8 cellular contexts compared by ENCODE assay signal in genomic region chr1:23578311-23578996, GRCh38. TPM values are rescaled to one million over a fixed set of nuclear protein-coding genes. Genes with fewer than 3 reads are reported as not detected.
DNase-seq lines count a peak whose midpoint lies in the region; ATAC-seq, FAIRE-seq and TF ChIP-seq lines count a peak whose summit lies in the region.
"Had no signal": no experiment of that assay in that cellular context is flagged by ENCODE, and none has a peak within 500 bp of the region (broad histone marks: within the 10 kb centered on the region; RNA-seq: fewer than 3 reads in every experiment).

No MANE protein-coding gene starts in this region.

- H3K4me2 ChIP-seq in SU-DHL-6 (ENCODE audit: low read depth, low read length, poor library complexity, severe bottlenecking), result peak overlapping the region; percentile 55

- H3K27ac Mint-ChIP-seq in stimulated activated memory B cell treated with anti-CD40 and anti-IgM and Interleukin-4, amounts not matched to agents 10 μg/mL and 1 μg/mL and 100 μg/mL, for 72 hours, result peak overlapping the region; percentile 90

- H3K4me3 ChIP-seq in SU-DHL-6 (ENCODE audit: insufficient read depth, low read length, poor library complexity, severe bottlenecking) (no peak overlapping the region), right cardiac atrium (ENCODE audit: low read length) (no peak overlapping the region), testis (no peak overlapping the region)

- peaks cover 7% of the 10 kb centered on the region for H3K4me1 ChIP-seq in right cardiac atrium (ENCODE audit: control insufficient read depth, insufficient read depth, low read length)
- peaks cover 10% of the 10 kb centered on the region for H3K4me1 ChIP-seq in testis

- peak; percentile 39; the same call in 1 of the 2 replicates for TF ChIP-seq POLR2A in GM12892 (IDR thresholded peaks at IDR 0.05; ENCODE audit: low read depth, low read length)
- TF ChIP-seq POLR2A in testis (IDR thresholded peaks at IDR 0.05), result no peak

- no peaks in the 10 kb centered on the region for H3K36me3 ChIP-seq in SU-DHL-6 (ENCODE audit: low read length)
- H3K36me3 ChIP-seq in testis (ENCODE audit: low read depth, missing control alignments), result no peaks in the 10 kb centered on the region

- no peaks in the 10 kb centered on the region for H4K20me1 ChIP-seq in SU-DHL-6 (ENCODE audit: low read depth, low read length)

- peak in 1 of 2 donors; percentile 46 for ATAC-seq in right cardiac atrium
- ATAC-seq in stimulated activated memory B cell treated with anti-CD40 and anti-IgM and Interleukin-4, amounts not matched to agents 10 μg/mL and 1 μg/mL and 100 μg/mL, for 72 hours, result no peak
- no peak for ATAC-seq in GM18867 (IDR thresholded peaks at IDR 0.05; ENCODE audit: unreplicated experiment)

- H3K9me3 ChIP-seq in SU-DHL-6 (ENCODE audit: insufficient read depth, low read length) (no peaks in the 10 kb centered on the region), right cardiac atrium (ENCODE audit: control insufficient read depth, low read length) (no peaks in the 10 kb centered on the region), testis (no peaks in the 10 kb centered on the region)

- H3K9me2 ChIP-seq in SU-DHL-6 (replicated peaks; ENCODE audit: insufficient read depth, low read length), result no peaks in the 10 kb centered on the region

- no peaks in the 10 kb centered on the region for H3K36me3 Mint-ChIP-seq in stimulated activated memory B cell treated with anti-CD40 and anti-IgM and Interleukin-4, amounts not matched to agents 10 μg/mL and 1 μg/mL and 100 μg/mL, for 72 hours

- peak; percentile 84 for FAIRE-seq in GM12892 (lab: Jason Lieb, UNC)

- 54% methylated on average over 4 of the region's 4 CpGs for WGBS in right cardiac atrium
- WGBS in testis, 2 donors, result 88 to 93% methylated on average over 4 of the region's 4 CpGs

- H3K79me2 ChIP-seq in SU-DHL-6 (ENCODE audit: insufficient read depth, low read length), result no peaks in the 10 kb centered on the region

- intact Hi-C loops in right cardiac atrium (cut with DNase I), result no loop called here
- intact Hi-C loops in testis (cut with DNase I; ENCODE audit: low total_unique reads), result no loop called here

- DNase-seq in GM12892 (ENCODE audit: insufficient read length) (no peak), right cardiac atrium (no peak), testis (no peak)
- no peak for DNase-seq in activated effector memory CD4-positive, alpha-beta T cell treated with anti-CD3 and anti-CD28 coated beads, Interleukin-2, amount 50 U/mL, for 16 hours

- peaks cover 7% of the 10 kb centered on the region for H3F3A ChIP-seq in SU-DHL-6 (ENCODE audit: insufficient read depth)

- H3K27me3 Mint-ChIP-seq in stimulated activated memory B cell treated with anti-CD40 and anti-IgM and Interleukin-4, amounts not matched to agents 10 μg/mL and 1 μg/mL and 100 μg/mL, for 72 hours, result no peaks in the 10 kb centered on the region
- H3K27me3 Mint-ChIP-seq: central memory CD8-positive, alpha-beta T cell had no signal

- H3K9ac ChIP-seq in SU-DHL-6 (ENCODE audit: low read length), result peak overlapping the region; percentile 33; the same call in 1 of the 2 replicates

- no peak for TF ChIP-seq CTCF in SU-DHL-6 (IDR thresholded peaks at IDR 0.05; ENCODE audit: insufficient read depth, low read length, poor library complexity, severe bottlenecking)
- TF ChIP-seq CTCF in testis (IDR thresholded peaks at IDR 0.05), result no peak

- H3K27me3 ChIP-seq in SU-DHL-6 (ENCODE audit: low read length) (no peaks in the 10 kb centered on the region), right cardiac atrium (ENCODE audit: control insufficient read depth, insufficient read depth) (no peaks in the 10 kb centered on the region), testis (no peaks in the 10 kb centered on the region)

- H2AFZ ChIP-seq in SU-DHL-6 (ENCODE audit: low read depth, low read length, severe bottlenecking), result no peak overlapping the region

- H3K27ac ChIP-seq in SU-DHL-6 (ENCODE audit: low read depth, low read length) (peak overlapping the region; percentile 64), right cardiac atrium (ENCODE audit: low read length) (peak overlapping the region; percentile 9), testis (no peak overlapping the region)

- peaks cover 83% of the 10 kb centered on the region for H3K4me1 Mint-ChIP-seq in stimulated activated memory B cell treated with anti-CD40 and anti-IgM and Interleukin-4, amounts not matched to agents 10 μg/mL and 1 μg/mL and 100 μg/mL, for 72 hours

- peak overlapping the region; percentile 45 for H3K4me3 Mint-ChIP-seq in stimulated activated memory B cell treated with anti-CD40 and anti-IgM and Interleukin-4, amounts not matched to agents 10 μg/mL and 1 μg/mL and 100 μg/mL, for 72 hours
- H3K4me3 Mint-ChIP-seq: central memory CD8-positive, alpha-beta T cell had no signal

- H3K9me3 Mint-ChIP-seq in stimulated activated memory B cell treated with anti-CD40 and anti-IgM and Interleukin-4, amounts not matched to agents 10 μg/mL and 1 μg/mL and 100 μg/mL, for 72 hours, result peaks cover 3% of the 10 kb centered on the region
- H3K9me3 Mint-ChIP-seq: central memory CD8-positive, alpha-beta T cell had no signal

RNA-seq across cellular contexts. Expression of gene ID3, which starts 19.2 kb away (rescaled TPM):
- polyA plus RNA-seq in GM12892 (2012; ENCODE audit: missing spikeins), result 101 TPM
- total RNA-seq in right cardiac atrium, result 100 to 1,000 TPM; 162 to 225 (median 179) TPM
- polyA plus RNA-seq in right cardiac atrium, result 208 TPM
- 10 to 100 TPM; 27.2 to 34.5 TPM for total RNA-seq in testis
- 24.5 TPM for polyA plus RNA-seq in testis (ENCODE audit: insufficient read depth, low read depth, low replicate concordance)

RNA-seq across cellular contexts. Expression of gene E2F2, which starts 47.4 kb away (rescaled TPM):
- polyA plus RNA-seq in GM12892 (2012; ENCODE audit: missing spikeins), result 2.0 TPM
- under 1 TPM in 3 of 4 donors, not detected in 1; 0.06 to 0.82 (median 0.40) TPM for total RNA-seq in right cardiac atrium
- polyA plus RNA-seq in right cardiac atrium, result 0.05 TPM
- total RNA-seq in testis, result 1 to 10 TPM; 4.2 to 6.6 TPM
- polyA plus RNA-seq in testis (ENCODE audit: insufficient read depth, low read depth, low replicate concordance), result 4.8 TPM

Comparison
In these comparisons a context has a peak if more than half of its experiments do, and no peak if none do; other contexts are left out.
1. H3K27ac ChIP-seq: peak in SU-DHL-6 (single experiment) and right cardiac atrium (single experiment); none in testis (0 of 2).
2. RNA of gene ID3, which starts 19.2 kb away (total RNA-seq): 162 to 225 TPM in right cardiac atrium; 27.2 to 34.5 TPM in testis; every median in the first group is over 4 times any median in the second.